Comparison of ENCODE assay signal across 1 cellular context in the genomic region with DNA sequence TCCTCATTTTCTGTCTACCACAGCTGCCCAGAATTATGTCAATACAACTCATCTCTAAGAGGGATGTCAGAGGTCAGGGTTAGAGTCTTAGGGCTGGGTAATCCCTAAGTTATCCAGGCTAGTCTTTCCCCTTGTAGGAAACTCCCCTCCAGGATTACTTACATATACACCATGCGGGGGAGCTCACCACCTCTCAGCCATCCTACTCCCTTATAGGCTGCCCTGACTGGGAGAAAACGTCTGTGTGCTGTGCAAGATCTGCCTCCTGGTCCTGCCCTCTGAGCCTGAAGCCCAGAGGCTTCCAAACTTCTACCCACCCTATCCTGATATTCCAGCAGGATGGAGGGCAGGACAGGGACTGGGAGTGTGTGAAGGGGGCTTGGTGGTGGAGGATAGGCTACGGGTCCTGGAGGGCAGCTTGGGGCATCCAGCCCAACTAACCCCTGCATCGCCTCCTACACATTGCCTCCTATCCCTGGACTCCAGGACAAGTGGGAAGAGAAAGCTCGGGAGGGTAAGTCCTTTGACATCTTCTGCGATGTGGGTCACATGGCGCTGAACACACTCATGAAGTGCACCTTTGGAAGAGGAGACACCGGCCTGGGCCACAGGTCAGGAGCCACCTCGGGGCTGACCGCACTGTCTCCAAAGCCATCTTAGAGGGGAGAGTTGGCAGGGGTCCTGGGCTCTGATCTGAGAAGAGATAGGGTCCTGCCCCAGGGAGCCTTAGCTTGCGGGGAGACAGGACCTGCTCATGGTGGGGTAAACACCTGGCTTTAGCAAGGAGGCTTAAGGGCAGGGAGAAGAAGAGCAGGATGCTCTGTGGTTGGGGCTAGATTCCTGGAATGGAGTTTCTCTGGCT.
TF ChIP-seq lines count a peak whose summit lies in the region.

No MANE protein-coding gene starts in this region.

TF ChIP-seq in K562, 482 proteins besides CTCF, POLR2A, EP300 and RAD21 (continued from another document):
- TF ChIP-seq, protein P1, sequence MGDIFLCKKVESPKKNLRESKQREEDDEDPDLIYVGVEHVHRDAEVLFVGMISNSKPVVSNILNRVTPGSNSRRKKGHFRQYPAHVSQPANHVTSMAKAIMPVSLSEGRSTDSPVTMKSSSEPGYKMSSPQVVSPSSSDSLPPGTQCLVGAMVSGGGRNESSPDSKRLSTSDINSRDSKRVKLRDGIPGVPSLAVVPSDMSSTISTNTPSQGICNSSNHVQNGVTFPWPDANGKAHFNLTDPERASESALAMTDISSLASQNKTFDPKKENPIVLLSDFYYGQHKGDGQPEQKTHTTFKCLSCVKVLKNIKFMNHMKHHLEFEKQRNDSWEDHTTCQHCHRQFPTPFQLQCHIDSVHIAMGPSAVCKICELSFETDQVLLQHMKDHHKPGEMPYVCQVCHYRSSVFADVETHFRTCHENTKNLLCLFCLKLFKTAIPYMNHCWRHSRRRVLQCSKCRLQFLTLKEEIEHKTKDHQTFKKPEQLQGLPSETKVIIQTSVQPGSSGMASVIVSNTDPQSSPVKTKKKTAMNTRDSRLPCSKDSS (IDR thresholded peaks at IDR 0.05; ENCODE audit: low read depth, partially characterized antibody): no peak
- TF ChIP-seq GTF2A2 (tag; IDR thresholded peaks at IDR 0.05): no peak
- TF ChIP-seq ZNF140 (CRISPR knock-in tag; IDR thresholded peaks at IDR 0.05): no peak
